20 cellular contexts compared by ENCODE assay signal in the genomic region with DNA sequence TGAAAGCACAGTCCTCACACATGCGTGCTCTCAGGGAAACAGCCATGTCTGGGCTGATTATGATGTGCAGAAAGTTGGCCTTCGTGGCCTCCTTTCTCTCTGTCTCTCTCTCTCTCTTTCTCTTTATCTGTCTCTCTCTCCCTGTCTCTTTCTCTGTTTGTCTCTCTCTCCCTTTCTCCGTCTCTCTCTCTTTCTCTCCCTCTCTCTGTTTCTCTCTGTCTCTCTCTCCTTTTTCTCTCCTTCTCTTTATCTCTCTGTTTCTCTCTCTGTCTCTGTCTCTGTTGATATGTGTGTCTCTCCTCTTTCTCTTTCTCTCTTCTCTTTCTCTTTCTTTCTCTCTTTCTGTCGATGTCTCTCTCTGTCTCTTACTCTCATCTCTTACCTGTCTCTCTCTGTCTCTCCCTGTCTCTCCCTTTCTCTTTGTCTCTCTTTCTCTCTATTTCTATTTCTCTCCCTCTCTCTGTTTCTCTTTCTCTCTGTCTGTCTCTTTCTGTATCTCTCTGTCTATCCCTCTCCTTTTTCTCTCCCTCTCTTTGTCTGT.
A peak's percentile ranks its signal among the peaks of the same experiment; 100 is the strongest.
DNase-seq lines count a peak whose midpoint lies in the region; ATAC-seq, FAIRE-seq and TF ChIP-seq lines count a peak whose summit lies in the region.
"Had no signal": no experiment of that assay in that cellular context is flagged by ENCODE, and none has a peak within 500 bp of the region (broad histone marks: within the 10 kb centered on the region; RNA-seq: fewer than 3 reads in every experiment).

No MANE protein-coding gene starts in this region.

- no peak overlapping the region for H2BK15ac ChIP-seq in H1 (ENCODE audit: low read length)

- no peak overlapping the region for H4K91ac ChIP-seq in H1 (replicated peaks; ENCODE audit: insufficient read length, low read length)

- no peak overlapping the region for H2BK12ac ChIP-seq in H1 (ENCODE audit: low read depth, low read length)

- DNase-seq in CD14-positive monocyte (ENCODE audit: low spot score) = no peak
- DNase-seq in GM23338 (ENCODE audit: low spot score) = no peak
- no peak for DNase-seq in activated B cell treated with CpG ODN at 0.5 μM for 24 hours
- no peak for DNase-seq in H1 (ENCODE audit: low read depth in 1 of 2, low spot score in 2 of 2)
- DNase-seq in NCI-H69 (lab: John Stamatoyannopoulos, UW) = no peak
- DNase-seq in central memory CD4-positive, alpha-beta T cell = no peak
- DNase-seq in germinal center (ENCODE audit: low spot score) = no peak
- DNase-seq: CD4-positive, alpha-beta T cell; CD8-positive, alpha-beta memory T cell; DMS53; DMS79 treated with DMSO at 0.1 percent for 48 hours; GM23248 had no signal

- no peaks in the 10 kb centered on the region for H3K4me1 ChIP-seq in GM23338 (ENCODE audit: insufficient read depth)
- no peaks in the 10 kb centered on the region for H3K4me1 ChIP-seq in H1 (replicated peaks in 1 of 4; ENCODE audit: control insufficient read depth in 3 of 4, insufficient read depth in 4 of 4, low read length in 3 of 4)
- H3K4me1 ChIP-seq: BLaER1, HAP-1 had no signal

- no peak for TF ChIP-seq RAD21 in H1 (IDR thresholded peaks at IDR 0.05 in 1 of 2, conservative IDR thresholded peaks at IDR 0.05 in 1 of 2; ENCODE audit: low read depth in 2 of 2, low read length in 2 of 2)

- H3K4me2 ChIP-seq in GM23338 = no peak overlapping the region
- H3K4me2 ChIP-seq in H1 (ENCODE audit: insufficient read depth in 1 of 2, low read depth in 2 of 2, low read length in 2 of 2) = no peak overlapping the region
- H3K4me2 ChIP-seq: BLaER1 had no signal

- H3K27me3 ChIP-seq in GM23338 (ENCODE audit: insufficient read depth) (no peaks in the 10 kb centered on the region), H1 (replicated peaks in 1 of 4; ENCODE audit: control insufficient read depth in 3 of 4, extremely low read depth in 1 of 4, insufficient read depth in 3 of 4, low read length in 3 of 4) (no peaks in the 10 kb centered on the region)
- H3K27me3 ChIP-seq: BLaER1 had no signal

- POLR2A ChIA-PET in activated B cell treated with CpG ODN at 0.5 μM for 24 hours (lab: Charles Lee) (no interaction called here), H1 (lab: Charles Lee; ENCODE audit: partially characterized antibody) (interaction anchor here (0.7 to 2.3 kb wide), 2 partner anchors 12 to 124 kb away, joined by 3 to 5 read pairs; no protein-coding TSS in a partner anchor)

- no peaks in the 10 kb centered on the region for H3K23me2 ChIP-seq in H1 (ENCODE audit: low read depth, low read length)

- no peak for TF ChIP-seq EP300 in H1 (IDR thresholded peaks at IDR 0.05; ENCODE audit: borderline replicate concordance in 1 of 2, low read depth in 2 of 2, low read length in 2 of 2)

- WGBS in H1 (ENCODE audit: extremely low coverage in 1 of 2, insufficient coverage in 1 of 2, insufficient read length in 1 of 2, insufficient replicate concordance in 2 of 2, low coverage in 1 of 2, low lambda C conversion rate in 2 of 2, missing lambda C conversion rate in 1 of 2), 2 experiments = 93% methylated on average over 4 of the region's 4 CpGs; no CpG with 5 or more reads in 1 of the 2 experiments

- H3K9me3 ChIP-seq in H1 (ENCODE audit: insufficient read depth in 2 of 2, low read depth in 1 of 2, low read length in 1 of 2) = no peaks in the 10 kb centered on the region
- H3K9me3 ChIP-seq: BLaER1, HAP-1 had no signal

- H3K36me3 ChIP-seq in GM23338 (ENCODE audit: insufficient read depth) (no peaks in the 10 kb centered on the region), H1 (ENCODE audit: control insufficient read depth in 2 of 4, insufficient read depth in 4 of 4, low read length in 3 of 4) (no peaks in the 10 kb centered on the region)
- H3K36me3 ChIP-seq: BLaER1, HAP-1 had no signal

- no peaks in the 10 kb centered on the region for H3K36me3 Mint-ChIP-seq in CD14-positive monocyte
- H3K36me3 Mint-ChIP-seq in GM23338 (ENCODE audit: low read depth) = peaks cover under 1% of the 10 kb centered on the region; the same call in 1 of the 3 replicates
- H3K36me3 Mint-ChIP-seq in activated B cell treated with CpG ODN at 0.5 μM for 24 hours (ENCODE audit: low read depth) = no peaks in the 10 kb centered on the region

- no peak overlapping the region for H3K4ac ChIP-seq in H1 (replicated peaks; ENCODE audit: insufficient read length, low read depth, low read length)

- H3K4me3 Mint-ChIP-seq in CD14-positive monocyte = no peak overlapping the region
- no peak overlapping the region for H3K4me3 Mint-ChIP-seq in GM23338
- no peak overlapping the region for H3K4me3 Mint-ChIP-seq in activated B cell treated with CpG ODN at 0.5 μM for 24 hours
- H3K4me3 Mint-ChIP-seq: CD4-positive, alpha-beta T cell; CD8-positive, alpha-beta memory T cell had no signal

- no peak overlapping the region; the same call in 1 of the 2 replicates for H4K8ac ChIP-seq in H1 (ENCODE audit: extremely low read depth, insufficient read depth, low read length)

- H3K79me2 ChIP-seq in GM23338 (replicated peaks; ENCODE audit: insufficient read depth) (no peaks in the 10 kb centered on the region), H1 (ENCODE audit: control insufficient read depth in 1 of 2, insufficient read depth in 2 of 2, low read length in 2 of 2) (no peaks in the 10 kb centered on the region)

- H3K27ac Mint-ChIP-seq in CD14-positive monocyte = peak overlapping the region in 6 of 7 donors; percentile 11 to 44 (median 27)
- H3K27ac Mint-ChIP-seq in GM23338 = no peak overlapping the region
- no peak overlapping the region for H3K27ac Mint-ChIP-seq in activated B cell treated with CpG ODN at 0.5 μM for 24 hours
- H3K27ac Mint-ChIP-seq: CD4-positive, alpha-beta T cell; CD8-positive, alpha-beta memory T cell had no signal

- 0 out of 2 replicates have a peak, but pooled peaks cover 3% of the 10 kb centered on the region for H3K9me2 ChIP-seq in GM23338 (ENCODE audit: insufficient read depth)

- ATAC-seq in GM23338 = no peak
- no peak for ATAC-seq in activated B cell treated with CpG ODN at 0.5 μM for 24 hours (ENCODE audit: low read depth)
- ATAC-seq in GM21825 (IDR thresholded peaks at IDR 0.05; ENCODE audit: unreplicated experiment) = no peak

- H3K9me3 Mint-ChIP-seq in CD14-positive monocyte (peaks cover 0 to 5% (median under 1%) of the 10 kb centered on the region in 7 donors), GM23338 (peaks cover 11% of the 10 kb centered on the region; the same call in 2 of the 3 replicates), activated B cell treated with CpG ODN at 0.5 μM for 24 hours (peaks cover 6% of the 10 kb centered on the region)

- H3K79me1 ChIP-seq in H1 (ENCODE audit: low read depth, low read length) = no peaks in the 10 kb centered on the region

- no peak overlapping the region for H3K23ac ChIP-seq in H1 (ENCODE audit: insufficient read length)

- H3K14ac ChIP-seq in H1 (ENCODE audit: insufficient read length) = no peak overlapping the region

- no peak for FAIRE-seq in H1 (lab: Jason Lieb, UNC)
- FAIRE-seq: D721Med, G401.6, GM12892, H54 had no signal

- no peak overlapping the region; the same call in 1 of the 2 replicates for H3K18ac ChIP-seq in H1 (ENCODE audit: extremely low read depth, low read length)

- H3K4me3 ChIP-seq in GM23338 (no peak overlapping the region), H1 (ENCODE audit: extremely low read depth in 1 of 4, insufficient read depth in 2 of 4, low read depth in 3 of 4, low read length in 4 of 4) (no peak overlapping the region)
- H3K4me3 ChIP-seq: BLaER1, GM23248, HAP-1 had no signal

- TF ChIP-seq CTCF in CD14-positive monocyte (IDR thresholded peaks at IDR 0.05) (no peak), GM23338 (conservative IDR thresholded peaks at IDR 0.05; ENCODE audit: low read depth in 2 of 2) (no peak), activated B cell treated with CpG ODN at 0.5 μM for 24 hours (IDR thresholded peaks at IDR 0.05) (peak; percentile 23), H1 (IDR thresholded peaks at IDR 0.05; ENCODE audit: control extremely low read depth in 1 of 3, insufficient read depth in 1 of 3, low read depth in 1 of 3, low read length in 3 of 3) (no peak)

- H2BK20ac ChIP-seq in H1 (ENCODE audit: low read length) = no peak overlapping the region

- H2BK5ac ChIP-seq in H1 (ENCODE audit: low read depth, low read length) = no peak overlapping the region

- H2BK120ac ChIP-seq in H1 (replicated peaks; ENCODE audit: low read depth, low read length) = no peak overlapping the region

- no peak overlapping the region for H3K27ac ChIP-seq in GM23338 (ENCODE audit: low read depth)
- H3K27ac ChIP-seq in H1 (ENCODE audit: low read depth, low read length) = no peak overlapping the region
- H3K27ac ChIP-seq: BLaER1, C4-2B, GM23248 had no signal

- no peak overlapping the region for H3K9ac ChIP-seq in H1 (replicated peaks in 1 of 4; ENCODE audit: extremely low read depth in 1 of 4, low read depth in 3 of 4, low read length in 3 of 4)
- H3K9ac ChIP-seq: BLaER1, GM23248 had no signal

- H4K20me1 ChIP-seq in GM23338 (replicated peaks; ENCODE audit: insufficient read depth) = no peaks in the 10 kb centered on the region
- H4K20me1 ChIP-seq in H1 (replicated peaks in 1 of 2; ENCODE audit: control insufficient read depth in 1 of 2, insufficient read depth in 2 of 2, low read length in 2 of 2) = no peaks in the 10 kb centered on the region
- H4K20me1 ChIP-seq: BLaER1 had no signal

- H3K56ac ChIP-seq in H1 (replicated peaks; ENCODE audit: insufficient read length, low read depth, low read length) = no peak overlapping the region

- 0 out of 2 replicates have a peak overlapping the region, but pooled peaks have one; percentile 43 for H2AFZ ChIP-seq in GM23338
- peak overlapping the region; percentile 66; the same call in 1 of the 2 replicates for H2AFZ ChIP-seq in H1 (ENCODE audit: low read length)
- H2AFZ ChIP-seq: GM23248 had no signal

- H4K5ac ChIP-seq in H1 (ENCODE audit: insufficient read length, low read depth, low read length) = no peak overlapping the region

- intact Hi-C loops in CD14-positive monocyte (cut with micrococcal nuclease) = loop anchor here in 1 of 2 donors (10.0 kb wide), 1 partner anchor 744 kb away; no protein-coding TSS in a partner anchor
- intact Hi-C loops in activated B cell treated with CpG ODN at 0.5 μM for 24 hours (cut with micrococcal nuclease) = no loop called here

- TF ChIP-seq POLR2A in H1 (IDR thresholded peaks at IDR 0.05; ENCODE audit: control extremely low read depth in 1 of 2, low read depth in 2 of 2, low read length in 2 of 2) = no peak

- H3K4me1 Mint-ChIP-seq in CD14-positive monocyte = peaks cover 46% of the 10 kb centered on the region
- no peaks in the 10 kb centered on the region for H3K4me1 Mint-ChIP-seq in GM23338
- peaks cover 11% of the 10 kb centered on the region for H3K4me1 Mint-ChIP-seq in activated B cell treated with CpG ODN at 0.5 μM for 24 hours
- H3K4me1 Mint-ChIP-seq: CD8-positive, alpha-beta memory T cell had no signal

- H3F3A ChIP-seq in GM23338 (replicated peaks; ENCODE audit: low read depth) = no peaks in the 10 kb centered on the region

- H2AK5ac ChIP-seq in H1 (ENCODE audit: low read depth, low read length) = no peak overlapping the region

- CTCF ChIA-PET in activated B cell treated with CpG ODN at 0.5 μM for 24 hours (lab: Charles Lee) = no interaction called here
- CTCF ChIA-PET in H1 (lab: Charles Lee; ENCODE audit: partially characterized antibody) = no interaction called here

- H3K27me3 Mint-ChIP-seq in CD14-positive monocyte (ENCODE audit: low read depth in 3 of 3) (peaks cover 2 to 10% (median 2%) of the 10 kb centered on the region in 3 donors), GM23338 (ENCODE audit: insufficient read depth, low read depth, poor library complexity) (no peaks in the 10 kb centered on the region), activated B cell treated with CpG ODN at 0.5 μM for 24 hours (peaks cover 12% of the 10 kb centered on the region)

Comparison
In these comparisons a context has a peak if more than half of its experiments do, and no peak if none do; other contexts are left out.
1. H3K27ac Mint-ChIP-seq: peak in CD14-positive monocyte (6 of 7); none in GM23338 (single experiment) and activated B cell treated with CpG ODN at 0.5 μM for 24 hours (single experiment).